1 cellular context compared by ENCODE assay signal in the genomic region with DNA sequence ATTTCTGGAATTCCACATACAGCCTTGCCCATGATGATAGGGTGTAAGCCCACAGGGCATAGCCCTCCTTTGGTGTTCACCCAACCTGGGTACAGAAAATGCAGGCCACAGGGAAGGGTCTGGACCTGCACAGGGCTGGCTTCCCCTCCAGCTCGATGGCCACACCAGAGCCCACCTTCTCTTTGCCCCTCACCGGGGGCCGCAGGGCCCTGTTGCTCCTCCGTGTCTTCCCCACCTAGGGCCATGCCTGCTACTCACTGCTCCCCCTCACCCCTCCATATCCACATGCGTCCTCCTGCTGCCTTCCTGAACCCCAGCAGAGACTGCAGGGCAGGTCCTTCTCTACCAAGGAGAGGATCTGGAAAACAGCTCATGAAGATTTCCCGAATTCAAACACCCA.
TF ChIP-seq lines count a peak whose summit lies in the region.

No MANE protein-coding gene starts in this region.

TF ChIP-seq in K562, 482 proteins besides CTCF, POLR2A, EP300 and RAD21:
- TF ChIP-seq ZNF431 (CRISPR knock-in tag; IDR thresholded peaks at IDR 0.05) (no peak), TBP (optimal IDR thresholded peaks at IDR 0.05; ENCODE audit: low read depth, low read length) (peak; percentile 0), ZNF668 (CRISPR knock-in tag; IDR thresholded peaks at IDR 0.05) (no peak)
TF ChIP-seq in K562: peak in this region for 1.
